8 cellular contexts compared by ENCODE assay signal in the genomic region with DNA sequence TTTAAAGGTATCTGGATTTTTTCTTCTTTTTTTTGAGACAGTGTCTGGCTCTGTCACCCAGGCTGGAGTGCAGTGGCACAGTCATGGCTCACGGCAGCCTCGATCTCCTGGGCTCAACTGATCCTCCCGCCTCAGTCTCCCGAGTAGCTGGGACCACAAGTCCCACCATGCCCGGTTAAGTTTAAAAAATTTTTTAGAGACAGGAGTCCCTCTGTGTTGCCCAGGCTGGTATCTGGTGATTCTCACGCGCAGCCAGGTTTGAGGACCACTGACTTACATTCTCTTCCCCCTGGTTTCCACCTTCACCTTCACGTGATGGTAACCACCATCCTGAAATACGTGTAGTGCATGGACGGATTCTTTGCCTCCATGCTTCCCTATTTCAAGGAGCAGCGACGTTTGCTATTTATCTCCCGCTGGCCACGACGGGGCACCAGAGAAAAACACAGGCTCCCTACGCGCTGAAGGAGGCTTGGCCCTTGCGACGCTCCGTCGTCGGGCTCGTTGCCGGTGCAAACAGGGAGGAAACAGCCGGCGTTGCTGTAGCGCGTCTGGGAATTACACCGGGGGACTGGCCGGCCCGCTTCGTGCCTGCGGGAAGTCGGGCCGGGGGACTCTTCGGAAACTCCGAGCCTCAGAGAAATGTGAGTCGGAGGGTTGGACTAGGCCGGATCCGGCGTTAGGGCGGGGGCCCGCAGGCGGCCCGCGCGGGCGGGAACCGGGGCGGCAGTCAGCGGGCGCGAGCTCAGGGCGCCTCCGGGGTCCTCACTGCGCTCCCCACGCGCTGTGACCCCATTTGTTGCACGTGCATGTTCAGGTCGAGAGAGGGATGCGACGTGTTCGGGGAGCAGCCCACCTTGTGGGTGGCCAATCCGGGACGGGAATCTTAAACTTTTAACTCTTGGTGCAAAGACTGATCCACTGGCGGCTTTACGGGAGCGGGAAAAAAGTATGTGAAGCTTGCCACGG. TPM values are rescaled to one million over a fixed set of nuclear protein-coding genes. Genes with fewer than 3 reads are reported as not detected.
DNase-seq lines count a peak whose midpoint lies in the region; ATAC-seq, FAIRE-seq and TF ChIP-seq lines count a peak whose summit lies in the region.

A gene with protein sequence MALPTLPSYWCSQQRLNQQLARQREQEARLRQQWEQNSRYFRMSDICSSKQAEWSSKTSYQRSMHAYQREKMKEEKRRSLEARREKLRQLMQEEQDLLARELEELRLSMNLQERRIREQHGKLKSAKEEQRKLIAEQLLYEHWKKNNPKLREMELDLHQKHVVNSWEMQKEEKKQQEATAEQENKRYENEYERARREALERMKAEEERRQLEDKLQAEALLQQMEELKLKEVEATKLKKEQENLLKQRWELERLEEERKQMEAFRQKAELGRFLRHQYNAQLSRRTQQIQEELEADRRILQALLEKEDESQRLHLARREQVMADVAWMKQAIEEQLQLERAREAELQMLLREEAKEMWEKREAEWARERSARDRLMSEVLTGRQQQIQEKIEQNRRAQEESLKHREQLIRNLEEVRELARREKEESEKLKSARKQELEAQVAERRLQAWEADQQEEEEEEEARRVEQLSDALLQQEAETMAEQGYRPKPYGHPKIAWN (plus strand): TSS at position 492 of the 969 bp plus-strand sequence. CDS start 2,753 bp downstream, outside the sequence.

- peak in 1 of 2 donors; percentile 90 for TF ChIP-seq EP300 in tibial nerve (IDR thresholded peaks at IDR 0.05)

- no peak for TF ChIP-seq POLR2A in tibial nerve (IDR thresholded peaks at IDR 0.05)

- H3K27me3 Mint-ChIP-seq in activated naive CD8-positive, alpha-beta T cell treated with anti-CD3 and anti-CD28 coated beads, Interleukin-2, amount 10 ng/mL, durations not matched to agents 7 days and 5 days = no peaks in the 10 kb centered on the region

- peak within 1 kb of the TSS; percentile 75 for H3K4me3 ChIP-seq in SU-DHL-6 (ENCODE audit: insufficient read depth, low read length, poor library complexity, severe bottlenecking)
- peak within 1 kb of the TSS; percentile 79 to 96 (median 91) for H3K4me3 ChIP-seq in pancreas
- peak within 1 kb of the TSS; percentile 53 to 93 (median 62) for H3K4me3 ChIP-seq in tibial nerve

- WGBS in pancreas, 2 donors = 1% methylated on average over 62 to 69 of the region's 69 CpGs
- 2% methylated on average over 57 to 65 of the region's 69 CpGs for WGBS in tibial nerve, 2 donors

- H3K9me2 ChIP-seq in SU-DHL-6 (replicated peaks; ENCODE audit: insufficient read depth, low read length) = no peaks in the 10 kb centered on the region

- peak within 1 kb of the TSS; percentile 96 for H3K27ac Mint-ChIP-seq in activated naive CD8-positive, alpha-beta T cell treated with anti-CD3 and anti-CD28 coated beads, Interleukin-2, amount 10 ng/mL, durations not matched to agents 7 days and 5 days

- H3K4me1 ChIP-seq in ES-I3 (ENCODE audit: insufficient read depth, low read length) = peaks cover 7% of the 10 kb centered on the region; the same call in 1 of the 2 replicates
- peaks cover 0 to 12% (median 6%) of the 10 kb centered on the region in 3 donors for H3K4me1 ChIP-seq in pancreas
- peaks cover 0 to 30% (median 7%) of the 10 kb centered on the region in 4 donors for H3K4me1 ChIP-seq in tibial nerve

- H2AFZ ChIP-seq in SU-DHL-6 (ENCODE audit: low read depth, low read length, severe bottlenecking) = peak within 1 kb of the TSS; percentile 83

- CTCF ChIA-PET in HEK293T (lab: Yijun Ruan, JAX) = interaction anchor here (0.7 to 1.0 kb wide), 4 partner anchors 8 to 51 kb away, joined by 3 to 6 read pairs (median 4); no protein-coding TSS in a partner anchor

- H3K9ac ChIP-seq in ES-I3 (ENCODE audit: low read depth, low read length) (peak within 1 kb of the TSS; percentile 72), SU-DHL-6 (ENCODE audit: low read length) (peak within 1 kb of the TSS; percentile 80)

- no peaks in the 10 kb centered on the region for H3K27me3 ChIP-seq in SU-DHL-6 (ENCODE audit: low read length)
- no peaks in the 10 kb centered on the region for H3K27me3 ChIP-seq in pancreas
- H3K27me3 ChIP-seq in tibial nerve = no peaks in the 10 kb centered on the region

- no peaks in the 10 kb centered on the region for H3F3A ChIP-seq in SU-DHL-6 (ENCODE audit: insufficient read depth)

- peak within 1 kb of the TSS; percentile 92 for H3K4me3 Mint-ChIP-seq in activated naive CD8-positive, alpha-beta T cell treated with anti-CD3 and anti-CD28 coated beads, Interleukin-2, amount 10 ng/mL, durations not matched to agents 7 days and 5 days

- POLR2A ChIA-PET in HEK293T (lab: Yijun Ruan, JAX) = interaction anchor here (0.7 to 1.6 kb wide), 6 partner anchors 8 to 23 kb away, joined by 3 to 6 read pairs (median 4); no protein-coding TSS in a partner anchor
- POLR2A ChIA-PET in activated naive CD8-positive, alpha-beta T cell treated with anti-CD3 and anti-CD28 coated beads, Interleukin-2, amount 10 ng/mL, durations not matched to agents 7 days and 5 days (lab: Charles Lee) = interaction anchor here (0.5 to 2.7 kb wide), 9 partner anchors 8 to 176 kb away, joined by 3 to 20 read pairs (median 4); a partner anchor contains a TSS

- H3K36me3 Mint-ChIP-seq in activated naive CD8-positive, alpha-beta T cell treated with anti-CD3 and anti-CD28 coated beads, Interleukin-2, amount 10 ng/mL, durations not matched to agents 7 days and 5 days = peaks cover 14% of the 10 kb centered on the region

- no peaks in the 10 kb centered on the region for H4K20me1 ChIP-seq in SU-DHL-6 (ENCODE audit: low read depth, low read length)

- peaks cover 22% of the 10 kb centered on the region for H3K79me2 ChIP-seq in SU-DHL-6 (ENCODE audit: insufficient read depth, low read length)

- peaks cover 17% of the 10 kb centered on the region for H3K4me1 Mint-ChIP-seq in activated naive CD8-positive, alpha-beta T cell treated with anti-CD3 and anti-CD28 coated beads, Interleukin-2, amount 10 ng/mL, durations not matched to agents 7 days and 5 days

- ATAC-seq in activated naive CD8-positive, alpha-beta T cell treated with anti-CD3 and anti-CD28 coated beads, Interleukin-2, amount 10 ng/mL, durations not matched to agents 7 days and 5 days (ENCODE audit: low read depth) = peak; percentile 87
- peak; percentile 97 for ATAC-seq in Right ventricle myocardium superior (ENCODE audit: poor library complexity)
- peak; percentile 97 to 99 (median 98) for ATAC-seq in pancreas

- peak; percentile 76 for DNase-seq in HEK293T (ENCODE audit: extremely low spot score)
- DNase-seq in NCI-H1092 treated with DMSO at 0.1 percent for 48 hours (lab: John Stamatoyannopoulos, UW) = peak; percentile 41
- peak; percentile 80 for DNase-seq in activated naive CD8-positive, alpha-beta T cell treated with anti-CD3 and anti-CD28 coated beads, Interleukin-2, amount 10 ng/mL, durations not matched to agents 7 days and 5 days
- DNase-seq in Right ventricle myocardium superior = peak; percentile 93
- DNase-seq in pancreas = peak; percentile 82 to 95 (median 88)
- DNase-seq in tibial nerve (ENCODE audit: low spot score in 2 of 2) = peak; percentile 66 to 76

- no peak for FAIRE-seq in pancreas (lab: Jason Lieb, UNC)

- H3K36me3 ChIP-seq in ES-I3 (ENCODE audit: insufficient read depth, low read length) (peaks cover 3% of the 10 kb centered on the region; the same call in 1 of the 2 replicates), SU-DHL-6 (ENCODE audit: low read length) (no peaks in the 10 kb centered on the region), pancreas (peaks cover 2 to 21% (median 6%) of the 10 kb centered on the region in 3 donors), tibial nerve (peaks cover 0 to 23% (median 0%) of the 10 kb centered on the region in 3 donors)

- no peaks in the 10 kb centered on the region for H3K9me3 ChIP-seq in ES-I3 (ENCODE audit: control insufficient read depth, insufficient read depth, low read length)
- no peaks in the 10 kb centered on the region for H3K9me3 ChIP-seq in SU-DHL-6 (ENCODE audit: insufficient read depth, low read length)
- no peaks in the 10 kb centered on the region for H3K9me3 ChIP-seq in pancreas
- H3K9me3 ChIP-seq in tibial nerve = no peaks in the 10 kb centered on the region

- TF ChIP-seq CTCF in SU-DHL-6 (IDR thresholded peaks at IDR 0.05; ENCODE audit: insufficient read depth, low read length, poor library complexity, severe bottlenecking) (peak; percentile 18), pancreas (IDR thresholded peaks at IDR 0.05) (peak in 1 of 4 donors; percentile 2), tibial nerve (IDR thresholded peaks at IDR 0.05) (peak in 4 of 5 experiments; percentile 18 to 67 (median 38))

- H3K27ac ChIP-seq in SU-DHL-6 (ENCODE audit: low read depth, low read length) (peak within 1 kb of the TSS; percentile 20), pancreas (peak within 1 kb of the TSS; percentile 45 to 73 (median 67)), tibial nerve (peak within 1 kb of the TSS; percentile 66 to 87 (median 83))

- intact Hi-C loops in Right ventricle myocardium superior (cut with DNase I) = no loop called here
- intact Hi-C loops in pancreas (cut with DNase I) = no loop called here

- H3K4me2 ChIP-seq in SU-DHL-6 (ENCODE audit: low read depth, low read length, poor library complexity, severe bottlenecking) = peak within 1 kb of the TSS; percentile 82

- no peaks in the 10 kb centered on the region for H3K9me3 Mint-ChIP-seq in activated naive CD8-positive, alpha-beta T cell treated with anti-CD3 and anti-CD28 coated beads, Interleukin-2, amount 10 ng/mL, durations not matched to agents 7 days and 5 days

TF ChIP-seq in HEK293T, 16 proteins besides CTCF, POLR2A, EP300 and RAD21 (continues in another document):
- no peak for TF ChIP-seq NFRKB (IDR thresholded peaks at IDR 0.05)
- no peak for TF ChIP-seq TARDBP (IDR thresholded peaks at IDR 0.05)
- TF ChIP-seq L3MBTL2 (conservative IDR thresholded peaks at IDR 0.05) = peak; percentile 78
- TF ChIP-seq HDGF (IDR thresholded peaks at IDR 0.05; ENCODE audit: borderline replicate concordance) = no peak
- TF ChIP-seq LEF1 (IDR thresholded peaks at IDR 0.05; ENCODE audit: borderline replicate concordance) = no peak
- TF ChIP-seq BHLHE40 (IDR thresholded peaks at IDR 0.05; ENCODE audit: borderline replicate concordance) = no peak
- TF ChIP-seq, protein P1, sequence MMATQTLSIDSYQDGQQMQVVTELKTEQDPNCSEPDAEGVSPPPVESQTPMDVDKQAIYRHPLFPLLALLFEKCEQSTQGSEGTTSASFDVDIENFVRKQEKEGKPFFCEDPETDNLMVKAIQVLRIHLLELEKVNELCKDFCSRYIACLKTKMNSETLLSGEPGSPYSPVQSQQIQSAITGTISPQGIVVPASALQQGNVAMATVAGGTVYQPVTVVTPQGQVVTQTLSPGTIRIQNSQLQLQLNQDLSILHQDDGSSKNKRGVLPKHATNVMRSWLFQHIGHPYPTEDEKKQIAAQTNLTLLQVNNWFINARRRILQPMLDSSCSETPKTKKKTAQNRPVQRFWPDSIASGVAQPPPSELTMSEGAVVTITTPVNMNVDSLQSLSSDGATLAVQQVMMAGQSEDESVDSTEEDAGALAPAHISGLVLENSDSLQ (IDR thresholded peaks at IDR 0.05) = no peak
- no peak for TF ChIP-seq ZNF384 (IDR thresholded peaks at IDR 0.05)

RNA-seq across cellular contexts. Expression of the gene that starts here (rescaled TPM):
- 10 to 100 TPM; 34.4 to 37.2 TPM for total RNA-seq in activated naive CD8-positive, alpha-beta T cell treated with anti-CD3 and anti-CD28 coated beads, Interleukin-2, amount 10 ng/mL, durations not matched to agents 7 days and 5 days
- total RNA-seq in Right ventricle myocardium superior = 8.3 TPM
- total RNA-seq in pancreas = 10 to 100 TPM in 3 of 6 donors, 1 to 10 TPM in 3; 8.4 to 11.9 (median 10.2) TPM
- 10 to 100 TPM; 10.8 to 20.9 TPM for polyA plus RNA-seq in pancreas
- 10 to 100 TPM; 11.4 to 39.6 (median 21.1) TPM for total RNA-seq in tibial nerve

Comparison
In these comparisons a context has a peak if more than half of its experiments do, and no peak if none do; other contexts are left out.
1. Peak in every context shown above with its lines: DNase-seq, ATAC-seq, H3K4me3 ChIP-seq and H3K27ac ChIP-seq.
2. DNase-seq: peak in every context shown above with its lines; median percentile 93 in Right ventricle myocardium superior; 88 in pancreas; 80 in activated naive CD8-positive, alpha-beta T cell treated with anti-CD3 and anti-CD28 coated beads, Interleukin-2, amount 10 ng/mL, durations not matched to agents 7 days and 5 days; 76 in HEK293T; 71 in tibial nerve; 41 in NCI-H1092 treated with DMSO at 0.1 percent for 48 hours.
3. H3K27ac ChIP-seq: peak in every context shown above with its lines; median percentile 83 in tibial nerve; 67 in pancreas; 20 in SU-DHL-6.